8 cellular contexts compared by ENCODE assay signal in the genomic region with DNA sequence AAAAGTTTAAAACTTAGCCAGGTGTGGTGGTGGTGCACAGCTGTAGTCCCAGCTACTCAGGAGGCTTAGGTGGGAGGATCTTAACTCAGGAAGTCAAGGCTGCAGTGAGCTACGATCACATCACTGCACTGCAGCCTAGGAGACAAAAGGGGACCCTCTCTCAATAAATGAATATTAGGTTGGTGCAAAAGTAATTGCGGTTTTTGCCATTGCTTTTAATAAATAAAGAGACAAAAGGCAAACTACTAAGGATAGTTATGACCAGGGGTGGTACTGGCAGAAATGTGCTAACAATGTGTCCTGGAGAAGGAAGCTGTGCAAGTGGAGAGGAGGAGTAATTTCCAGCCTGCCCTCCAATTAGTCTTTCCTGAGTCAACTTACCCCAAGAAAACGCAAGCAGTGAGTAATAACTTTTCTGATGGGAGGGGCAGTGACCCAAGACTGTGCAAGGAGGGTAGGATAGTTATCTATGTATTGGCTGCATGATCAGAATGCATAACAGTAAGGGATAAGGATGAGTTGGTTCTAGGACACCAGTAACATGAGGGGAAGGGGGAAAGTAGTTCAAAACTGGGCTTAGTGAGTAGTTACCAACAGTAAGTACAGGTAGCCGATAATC. TPM values are rescaled to one million over a fixed set of nuclear protein-coding genes. Genes with fewer than 3 reads are reported as not detected.
DNase-seq lines count a peak whose midpoint lies in the region; ATAC-seq and TF ChIP-seq lines count a peak whose summit lies in the region.

No MANE protein-coding gene starts in this region.

- no peak overlapping the region for H3K27ac Mint-ChIP-seq in activated CD4-positive, alpha-beta T cell treated with anti-CD3 and anti-CD28 coated beads, Interleukin-2, amount 10 ng/mL, durations not matched to agents 24 days and 14 days
- no peak overlapping the region for H3K27ac Mint-ChIP-seq in activated CD4-positive, alpha-beta memory T cell treated with anti-CD3 and anti-CD28 coated beads for 36 hours
- peak overlapping the region; percentile 50 for H3K27ac Mint-ChIP-seq in stimulated activated naive CD8-positive, alpha-beta T cell treated with anti-CD3 and anti-CD28 coated beads, Interleukin-15, Interleukin-2, amounts not matched to agents 100 ng/mL and 50 ng/mL, for 24 hours

- peaks cover 34% of the 10 kb centered on the region for H3K4me1 Mint-ChIP-seq in activated CD4-positive, alpha-beta T cell treated with anti-CD3 and anti-CD28 coated beads, Interleukin-2, amount 10 ng/mL, durations not matched to agents 24 days and 14 days
- H3K4me1 Mint-ChIP-seq in activated CD4-positive, alpha-beta memory T cell treated with anti-CD3 and anti-CD28 coated beads for 36 hours (ENCODE audit: low read depth) = peaks cover 38% of the 10 kb centered on the region
- H3K4me1 Mint-ChIP-seq in stimulated activated naive CD8-positive, alpha-beta T cell treated with anti-CD3 and anti-CD28 coated beads, Interleukin-15, Interleukin-2, amounts not matched to agents 100 ng/mL and 50 ng/mL, for 24 hours (ENCODE audit: low read depth) = peaks cover 45% of the 10 kb centered on the region

- TF ChIP-seq CTCF in GM10248 (IDR thresholded peaks at IDR 0.05; ENCODE audit: control extremely low read depth, extremely low read depth, low read depth, missing control alignments) = no peak

- no peaks in the 10 kb centered on the region for H3K9me3 Mint-ChIP-seq in activated CD4-positive, alpha-beta T cell treated with anti-CD3 and anti-CD28 coated beads, Interleukin-2, amount 10 ng/mL, durations not matched to agents 24 days and 14 days
- H3K9me3 Mint-ChIP-seq in activated CD4-positive, alpha-beta memory T cell treated with anti-CD3 and anti-CD28 coated beads for 36 hours = no peaks in the 10 kb centered on the region
- no peaks in the 10 kb centered on the region for H3K9me3 Mint-ChIP-seq in stimulated activated naive CD8-positive, alpha-beta T cell treated with anti-CD3 and anti-CD28 coated beads, Interleukin-15, Interleukin-2, amounts not matched to agents 100 ng/mL and 50 ng/mL, for 24 hours

- POLR2A ChIA-PET in activated CD4-positive, alpha-beta memory T cell treated with anti-CD3 and anti-CD28 coated beads for 36 hours (lab: Charles Lee) = no interaction called here
- POLR2A ChIA-PET in GM10248 (lab: Yijun Ruan, JAX) = no interaction called here

- no peak for ATAC-seq in GM19023 (IDR thresholded peaks at IDR 0.05; ENCODE audit: unreplicated experiment)

- intact Hi-C loops in activated CD4-positive, alpha-beta T cell treated with anti-CD3 and anti-CD28 coated beads, Interleukin-2, amount 10 ng/mL, durations not matched to agents 24 days and 14 days (cut with micrococcal nuclease) = no loop called here
- intact Hi-C loops in activated CD4-positive, alpha-beta memory T cell treated with anti-CD3 and anti-CD28 coated beads for 36 hours (cut with micrococcal nuclease) = loop anchor here (1.0 to 2.0 kb wide), 3 partner anchors 40 to 54 kb away; no protein-coding TSS in a partner anchor

- CTCF ChIA-PET in activated CD4-positive, alpha-beta memory T cell treated with anti-CD3 and anti-CD28 coated beads for 36 hours (lab: Charles Lee) = interaction anchor here (1.7 kb wide), 1 partner anchor 35 kb away, joined by 8 read pairs; no protein-coding TSS in a partner anchor
- CTCF ChIA-PET in GM10248 (lab: Yijun Ruan, JAX) = interaction anchor here (0.6 to 0.8 kb wide), 3 partner anchors 9 to 69 kb away, joined by 3 read pairs; no protein-coding TSS in a partner anchor

- H3K27me3 Mint-ChIP-seq in activated CD4-positive, alpha-beta T cell treated with anti-CD3 and anti-CD28 coated beads, Interleukin-2, amount 10 ng/mL, durations not matched to agents 24 days and 14 days = peaks cover 4% of the 10 kb centered on the region
- H3K27me3 Mint-ChIP-seq in activated CD4-positive, alpha-beta memory T cell treated with anti-CD3 and anti-CD28 coated beads for 36 hours = no peaks in the 10 kb centered on the region
- H3K27me3 Mint-ChIP-seq in stimulated activated naive CD8-positive, alpha-beta T cell treated with anti-CD3 and anti-CD28 coated beads, Interleukin-15, Interleukin-2, amounts not matched to agents 100 ng/mL and 50 ng/mL, for 24 hours = no peaks in the 10 kb centered on the region

- no peak for DNase-seq in activated CD4-positive, alpha-beta T cell treated with anti-CD3 and anti-CD28 coated beads, Interleukin-2, amount 10 ng/mL, durations not matched to agents 24 days and 14 days
- no peak for DNase-seq in activated CD4-positive, alpha-beta T cell treated with anti-CD3 and anti-CD28 coated beads for 4 hours
- DNase-seq in activated CD4-positive, alpha-beta memory T cell treated with anti-CD3 and anti-CD28 coated beads for 36 hours = peak; percentile 41
- DNase-seq in glomerular visceral epithelial cell (ENCODE audit: extremely low spot score) (peak; percentile 12), GM10248 (ENCODE audit: extremely low spot score) (no peak), H4 (ENCODE audit: low spot score) (no peak)

- peaks cover 8% of the 10 kb centered on the region for H3K36me3 Mint-ChIP-seq in activated CD4-positive, alpha-beta T cell treated with anti-CD3 and anti-CD28 coated beads, Interleukin-2, amount 10 ng/mL, durations not matched to agents 24 days and 14 days (ENCODE audit: low read depth)
- peaks cover 3% of the 10 kb centered on the region for H3K36me3 Mint-ChIP-seq in activated CD4-positive, alpha-beta memory T cell treated with anti-CD3 and anti-CD28 coated beads for 36 hours
- peaks cover 9% of the 10 kb centered on the region for H3K36me3 Mint-ChIP-seq in stimulated activated naive CD8-positive, alpha-beta T cell treated with anti-CD3 and anti-CD28 coated beads, Interleukin-15, Interleukin-2, amounts not matched to agents 100 ng/mL and 50 ng/mL, for 24 hours (ENCODE audit: low read depth)

- H3K4me3 Mint-ChIP-seq in activated CD4-positive, alpha-beta T cell treated with anti-CD3 and anti-CD28 coated beads, Interleukin-2, amount 10 ng/mL, durations not matched to agents 24 days and 14 days = peak overlapping the region; percentile 95
- peak overlapping the region; percentile 83 for H3K4me3 Mint-ChIP-seq in activated CD4-positive, alpha-beta memory T cell treated with anti-CD3 and anti-CD28 coated beads for 36 hours
- peak overlapping the region; percentile 97 for H3K4me3 Mint-ChIP-seq in stimulated activated naive CD8-positive, alpha-beta T cell treated with anti-CD3 and anti-CD28 coated beads, Interleukin-15, Interleukin-2, amounts not matched to agents 100 ng/mL and 50 ng/mL, for 24 hours

RNA-seq across cellular contexts. Expression of gene EXOC6B, which starts 1.5 kb away (rescaled TPM):
- 7.8 and 8.4 TPM in 2 replicates for total RNA-seq in activated CD4-positive, alpha-beta T cell treated with anti-CD3 and anti-CD28 coated beads, Interleukin-2, amount 10 ng/mL, durations not matched to agents 24 days and 14 days
- 1 to 10 TPM; 8.5 to 8.6 TPM for total RNA-seq in activated CD4-positive, alpha-beta memory T cell treated with anti-CD3 and anti-CD28 coated beads for 36 hours
- total RNA-seq in H4 (2014; rRNA removed; shearing (Covaris generic)) = 9.0 and 10.9 TPM in 2 replicates

Comparison
In these comparisons a context has a peak if more than half of its experiments do, and no peak if none do; other contexts are left out.
1. DNase-seq: peak in activated CD4-positive, alpha-beta memory T cell treated with anti-CD3 and anti-CD28 coated beads for 36 hours (single experiment) and glomerular visceral epithelial cell (single experiment); none in activated CD4-positive, alpha-beta T cell treated with anti-CD3 and anti-CD28 coated beads, Interleukin-2, amount 10 ng/mL, durations not matched to agents 24 days and 14 days (single experiment), activated CD4-positive, alpha-beta T cell treated with anti-CD3 and anti-CD28 coated beads for 4 hours (0 of 2), GM10248 (single experiment) and H4 (single experiment).
2. Peak in every context shown above with its lines, with median percentiles within 50 percentile points of each other: H3K4me3 Mint-ChIP-seq.